In the genomic region with DNA sequence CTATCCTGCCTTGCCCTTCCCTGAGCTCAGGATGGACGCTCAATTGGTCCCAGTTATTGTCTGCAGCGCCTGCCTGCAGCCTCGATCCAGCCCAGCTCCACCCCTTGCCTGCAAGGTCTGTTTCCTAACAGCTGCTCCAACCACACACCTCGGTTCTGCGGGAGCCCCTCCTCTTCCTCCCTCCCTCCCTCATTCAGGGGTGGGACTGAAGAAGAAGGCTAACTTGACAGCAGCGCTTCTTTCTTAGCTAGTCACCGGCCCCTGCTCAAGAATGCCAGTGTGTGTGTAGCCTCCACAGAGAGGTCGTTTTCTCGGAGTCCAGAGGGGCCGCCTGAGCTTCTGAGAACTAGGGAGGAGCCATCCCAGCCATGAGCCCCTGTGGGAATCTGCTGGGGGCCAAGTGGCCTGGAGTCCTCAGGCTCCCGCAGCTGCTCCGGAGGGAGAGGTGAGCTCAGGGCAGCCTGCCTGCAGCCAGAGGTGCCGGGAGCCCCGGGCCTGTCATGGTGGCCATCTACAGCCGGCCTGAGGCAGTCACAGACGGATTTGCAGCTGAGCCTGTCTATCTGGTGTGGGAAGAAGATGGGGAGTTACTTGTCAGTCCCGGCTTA, we compare ENCODE assay signal across 8 cellular contexts. TPM values are rescaled to one million over a fixed set of nuclear protein-coding genes. Genes with fewer than 3 reads are reported as not detected.
A peak's percentile ranks its signal among the peaks of the same experiment; 100 is the strongest.
DNase-seq lines count a peak whose midpoint lies in the region; ATAC-seq, FAIRE-seq and TF ChIP-seq lines count a peak whose summit lies in the region.

No MANE protein-coding gene starts in this region.

- in situ Hi-C loops in IMR-90 (cut with MboI; ENCODE audit: low sequenced_read_pairs) = no loop called here

- no peak overlapping the region for H3K18ac ChIP-seq in IMR-90 (ENCODE audit: low read depth, low read length)

- ATAC-seq in IMR-90 (ENCODE audit: low read depth) = peak; percentile 93
- ATAC-seq in activated CD4-positive, CD25-positive, alpha-beta regulatory T cell treated with anti-CD3 and anti-CD28 coated beads, Interleukin-2, amount 50 U/mL, for 24 hours = peak; percentile 98 to 99
- ATAC-seq in GM19324 (IDR thresholded peaks at IDR 0.05; ENCODE audit: low FRiP score, unreplicated experiment) = no peak

- H3K4me3 ChIP-seq in AG09309 (ENCODE audit: control insufficient read depth, low read depth, low read length) = peak overlapping the region; percentile 56
- H3K4me3 ChIP-seq in IMR-90 (ENCODE audit: insufficient read depth, low read depth, low read length) = peak overlapping the region; percentile 50
- no peak overlapping the region for H3K4me3 ChIP-seq in small intestine (ENCODE audit: low read depth in 1 of 2, low read length in 2 of 2)
- no peak overlapping the region for H3K4me3 ChIP-seq in MG63

- H2AK5ac ChIP-seq in IMR-90 (ENCODE audit: low read depth, low read length) = peak overlapping the region; percentile 15

- H3K27me3 ChIP-seq in IMR-90 (ENCODE audit: control insufficient read depth, insufficient read depth, low read length) (no peaks in the 10 kb centered on the region), small intestine (ENCODE audit: control insufficient read depth in 2 of 2, insufficient read depth in 2 of 2, low read length in 2 of 2) (no peaks in the 10 kb centered on the region), MG63 (no peaks in the 10 kb centered on the region)

- H3K36me3 ChIP-seq in IMR-90 (ENCODE audit: control insufficient read depth, insufficient read depth, low read length) (no peaks in the 10 kb centered on the region), small intestine (ENCODE audit: control insufficient read depth in 2 of 2, insufficient read depth in 2 of 2, low read length in 2 of 2) (no peaks in the 10 kb centered on the region), MG63 (peaks cover 2% of the 10 kb centered on the region; the same call in 1 of the 2 replicates)

- no CpG with 5 or more reads among the region's 17 CpGs for WGBS in IMR-90 (ENCODE audit: extremely low coverage in 2 of 2, insufficient read length in 1 of 2), 2 experiments
- WGBS in small intestine, 3 donors = 32 to 38% (median 35%) methylated on average over 17 of the region's 17 CpGs

- H3K56ac ChIP-seq in IMR-90 (ENCODE audit: extremely low read depth, insufficient read depth, low read length) = peak overlapping the region; percentile 39; the same call in 1 of the 2 replicates

- H3K27ac ChIP-seq in IMR-90 (ENCODE audit: insufficient read depth, low read length) = peak overlapping the region; percentile 57
- H3K27ac ChIP-seq in caudate nucleus (ENCODE audit: low read depth, low read length) = peak overlapping the region; percentile 42
- peak overlapping the region in 1 of 2 donors; percentile 15 for H3K27ac ChIP-seq in small intestine (ENCODE audit: low read depth in 1 of 2, low read length in 1 of 2)

- H2BK5ac ChIP-seq in IMR-90 (ENCODE audit: low read depth, low read length, poor library complexity, severe bottlenecking) = peak overlapping the region; percentile 38

- peak overlapping the region; percentile 88 for H4K91ac ChIP-seq in IMR-90 (ENCODE audit: insufficient read depth, low read depth, low read length)

- POLR2A ChIA-PET in IMR-90 (lab: Charles Lee; ENCODE audit: unreplicated experiment) = no interaction called here

- dilution Hi-C loops in IMR-90 (cut with HindIII; ENCODE audit: low sequenced_read_pairs, unreplicated experiment) = no loop called here

- no peak for TF ChIP-seq CTCF in AG09309 (IDR thresholded peaks at IDR 0.05; ENCODE audit: control insufficient read depth, insufficient read depth, low read depth, low read length, missing control alignments)
- TF ChIP-seq CTCF in IMR-90 (conservative IDR thresholded peaks at IDR 0.05; ENCODE audit: low read depth, low read length) = no peak

- FAIRE-seq in small intestine (lab: Jason Lieb, UNC) = no peak

- CTCF ChIA-PET in IMR-90 (lab: Yijun Ruan, JAX) = interaction anchor here (1.0 kb wide), 1 partner anchor 24 kb away, joined by 4 read pairs; no protein-coding TSS in a partner anchor

- H3K23ac ChIP-seq in IMR-90 (ENCODE audit: low read depth, low read length) = peak overlapping the region; percentile 76

- H3K4me2 ChIP-seq in IMR-90 (ENCODE audit: low read depth, low read length) = peak overlapping the region; percentile 84

- no peaks in the 10 kb centered on the region for H4K20me1 ChIP-seq in IMR-90 (ENCODE audit: insufficient read depth, low read length)

- peak overlapping the region; percentile 33; the same call in 1 of the 2 replicates for H4K5ac ChIP-seq in IMR-90 (ENCODE audit: low read depth, low read length)

- peaks cover 34 to 83% of the 10 kb centered on the region in 2 experiments for H3K79me1 ChIP-seq in IMR-90 (ENCODE audit: low read depth in 1 of 2, low read length in 2 of 2)

- peak; percentile 63 for DNase-seq in AG09309 (ENCODE audit: low read depth)
- peak; percentile 94 for DNase-seq in IMR-90
- DNase-seq in caudate nucleus (lab: John Stamatoyannopoulos, UW) = peak in 50 of 61 donors; percentile 12 to 93 (median 60)
- DNase-seq in inferior parietal cortex (ENCODE audit: extremely low spot score) = peak; percentile 36
- peak; percentile 70 for DNase-seq in small intestine
- DNase-seq in MG63 = no peak

- intact Hi-C loops in IMR-90 (cut with micrococcal nuclease) = no loop called here

- H3K9ac ChIP-seq in IMR-90 (ENCODE audit: low read depth, low read length) = peak overlapping the region; percentile 71

- peak overlapping the region; percentile 90 for H2AK9ac ChIP-seq in IMR-90 (replicated peaks; ENCODE audit: low read depth, low read length, poor library complexity)

- peak overlapping the region; percentile 78 for H3K4ac ChIP-seq in IMR-90 (ENCODE audit: low read depth, low read length)

- 0 out of 2 replicates have a peak, but pooled peaks have one; percentile 1 for TF ChIP-seq RAD21 in IMR-90 (IDR thresholded peaks at IDR 0.05; ENCODE audit: low read length)

- H3K9me3 ChIP-seq in IMR-90 (ENCODE audit: control insufficient read depth, insufficient read depth, low read length) (no peaks in the 10 kb centered on the region), small intestine (ENCODE audit: control insufficient read depth, low read depth) (no peaks in the 10 kb centered on the region), MG63 (no peaks in the 10 kb centered on the region)

- peaks cover 44% of the 10 kb centered on the region for H3K9me1 ChIP-seq in IMR-90 (ENCODE audit: insufficient read depth, low read length)

- H3K14ac ChIP-seq in IMR-90 (replicated peaks; ENCODE audit: low read depth, low read length) = peak overlapping the region; percentile 85

- peak overlapping the region in 1 of 2 experiments; percentile 85; a peak in 1 of 4 replicates for H4K8ac ChIP-seq in IMR-90 (ENCODE audit: low read depth in 2 of 2, low read length in 2 of 2)

- TF ChIP-seq POLR2A in IMR-90 (IDR thresholded peaks at IDR 0.05; ENCODE audit: low read depth, low read length) = peak; percentile 87

- no TSS peak for BruUV-seq in IMR-90 (replicated peaks; lab: Mats Ljungman, UMichigan)

- peak overlapping the region; percentile 52; the same call in 1 of the 2 replicates for H2BK120ac ChIP-seq in IMR-90 (ENCODE audit: low read depth, low read length)

- H3K4me1 ChIP-seq in IMR-90 (ENCODE audit: control insufficient read depth, insufficient read depth, low read length) (peaks cover 33% of the 10 kb centered on the region), small intestine (ENCODE audit: control insufficient read depth in 2 of 2, insufficient read depth in 1 of 2, low read depth in 1 of 2, low read length in 1 of 2) (peaks cover 18% of the 10 kb centered on the region in 2 donors)

- no peak overlapping the region for H2BK15ac ChIP-seq in IMR-90 (ENCODE audit: low read depth, low read length)

- H2BK20ac ChIP-seq in IMR-90 (ENCODE audit: low read depth, low read length) = no peak overlapping the region

- peak overlapping the region; percentile 93 for H2AFZ ChIP-seq in IMR-90 (replicated peaks; ENCODE audit: low read length, poor library complexity)

TF ChIP-seq in IMR-90, 13 proteins besides CTCF, POLR2A, EP300 and RAD21:
- TF ChIP-seq CEBPB (IDR thresholded peaks at IDR 0.05; ENCODE audit: low read depth, low read length) (peak; percentile 53; the same call in 1 of the 2 replicates), MAZ (IDR thresholded peaks at IDR 0.05; ENCODE audit: borderline replicate concordance, low read depth, low read length) (peak; percentile 96; the same call in 1 of the 2 replicates)
- TF ChIP-seq, protein P1, sequence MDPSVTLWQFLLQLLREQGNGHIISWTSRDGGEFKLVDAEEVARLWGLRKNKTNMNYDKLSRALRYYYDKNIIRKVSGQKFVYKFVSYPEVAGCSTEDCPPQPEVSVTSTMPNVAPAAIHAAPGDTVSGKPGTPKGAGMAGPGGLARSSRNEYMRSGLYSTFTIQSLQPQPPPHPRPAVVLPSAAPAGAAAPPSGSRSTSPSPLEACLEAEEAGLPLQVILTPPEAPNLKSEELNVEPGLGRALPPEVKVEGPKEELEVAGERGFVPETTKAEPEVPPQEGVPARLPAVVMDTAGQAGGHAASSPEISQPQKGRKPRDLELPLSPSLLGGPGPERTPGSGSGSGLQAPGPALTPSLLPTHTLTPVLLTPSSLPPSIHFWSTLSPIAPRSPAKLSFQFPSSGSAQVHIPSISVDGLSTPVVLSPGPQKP (IDR thresholded peaks at IDR 0.05; ENCODE audit: borderline replicate concordance, low read depth, low read length) = no peak

RNA-seq across cellular contexts. Expression of a gene that starts 36.1 kb away (rescaled TPM):
- total RNA-seq in IMR-90 (2012; rRNA removed) = 25.0 and 31.9 TPM in 2 replicates
- polyA plus RNA-seq in IMR-90 (2012; rRNA removed) (14.0 and 14.5 TPM in 2 replicates), small intestine (10 to 100 TPM; 15.7 to 37.1 (median 21.1) TPM)
- 7.5 and 8.9 TPM in 2 replicates for polyA plus RNA-seq in IMR-90 (2012; cell fraction: cytosol; rRNA removed)
- polyA plus RNA-seq in IMR-90 (2012; cell fraction: nucleus; rRNA removed; ENCODE audit: low replicate concordance) = 24.8 and 31.3 TPM in 2 replicates
- 5.3 and 7.9 TPM in 2 replicates for total RNA-seq in MG63 (2014; rRNA removed; shearing (Covaris generic); ENCODE audit: low replicate concordance)

RNA-seq across cellular contexts. Expression of a gene that starts 44.0 kb away (rescaled TPM):
- 12.9 and 13.3 TPM in 2 replicates for total RNA-seq in IMR-90 (2012; rRNA removed)
- polyA plus RNA-seq in IMR-90 (2012; rRNA removed) = 16.8 and 17.6 TPM in 2 replicates
- 15.1 and 28.9 TPM in 2 replicates for polyA plus RNA-seq in IMR-90 (2012; cell fraction: cytosol; rRNA removed)
- 18.3 and 21.2 TPM in 2 replicates for polyA plus RNA-seq in IMR-90 (2012; cell fraction: nucleus; rRNA removed; ENCODE audit: low replicate concordance)
- polyA plus RNA-seq in small intestine = 10 to 100 TPM in 1 of 3 donors, 1 to 10 TPM in 2; 3.1 to 16.4 (median 5.7) TPM
- total RNA-seq in MG63 (2014; rRNA removed; shearing (Covaris generic); ENCODE audit: low replicate concordance) = 0.17 and 3.7 TPM in 2 replicates

Comparison
In these comparisons a context has a peak if more than half of its experiments do, and no peak if none do; other contexts are left out.
1. H3K4me3 ChIP-seq: peak in AG09309 (single experiment) and IMR-90 (single experiment); none in small intestine (0 of 2) and MG63 (single experiment).